ENCODE assay signal across 1 cellular context in the genomic region with DNA sequence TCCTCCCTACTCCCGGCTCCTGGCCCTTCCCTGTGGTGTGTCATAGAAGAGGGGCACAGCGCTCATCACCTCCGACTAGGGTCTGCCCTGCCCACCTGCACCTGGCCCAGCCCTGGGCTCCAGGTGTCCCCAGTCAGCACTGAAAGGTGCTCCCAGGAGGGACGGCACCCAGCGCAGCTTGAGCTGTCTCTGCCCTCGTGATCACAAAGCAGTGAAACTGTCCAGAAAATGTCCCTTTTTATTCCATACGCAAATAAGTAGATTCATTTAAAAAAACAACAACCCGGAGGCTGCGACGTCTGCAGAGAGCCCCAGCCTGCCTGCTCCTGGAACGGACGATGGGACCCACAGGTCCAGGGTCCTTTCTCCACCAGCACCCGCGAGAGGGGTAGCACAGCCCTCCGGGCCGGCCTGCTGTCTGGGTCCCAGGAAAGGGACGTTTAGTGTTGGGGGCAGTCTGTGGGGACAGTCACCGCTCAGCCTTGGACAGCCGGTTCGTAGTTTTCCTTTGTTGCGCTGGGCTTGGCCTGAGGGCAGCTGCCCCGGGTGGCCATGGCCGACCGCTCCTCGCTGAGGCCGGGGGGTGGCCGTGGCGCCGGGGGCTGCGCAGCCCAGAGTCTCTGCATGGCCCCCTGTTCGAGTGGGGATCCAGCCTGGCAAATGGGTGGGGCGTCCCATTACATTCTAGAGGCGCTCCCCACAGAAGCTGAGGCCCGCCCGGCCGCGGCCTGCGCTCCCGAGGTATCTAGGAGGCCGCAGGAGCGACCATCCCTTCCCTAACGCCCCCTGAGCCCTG.
A peak's percentile ranks its signal among the peaks of the same experiment; 100 is the strongest.
TF ChIP-seq lines count a peak whose summit lies in the region.

No MANE protein-coding gene starts in this region.

TF ChIP-seq in endothelial cell of umbilical vein, 7 proteins besides CTCF, POLR2A, EP300 and RAD21:
- TF ChIP-seq FOS (IDR thresholded peaks at IDR 0.05; ENCODE audit: borderline replicate concordance, insufficient read depth, low read length) (no peak), EZH2 (IDR thresholded peaks at IDR 0.05; ENCODE audit: borderline replicate concordance, low read depth, low read length, severe bottlenecking) (peak; percentile 85)
